1 cellular context compared by ENCODE assay signal in genomic region chr17:49788443-49789277, GRCh38.
TF ChIP-seq lines count a peak whose summit lies in the region.

KAT7 (plus strand) TSS chr17:49788681; CDS start chr17:49788835, 154 bp downstream.

TF ChIP-seq in HepG2, 621 proteins besides CTCF, POLR2A, EP300 and RAD21 (continued from another document and continues in another):
- TF ChIP-seq POGK (CRISPR knock-in tag; conservative IDR thresholded peaks at IDR 0.05), result peak; percentile 91; the same call in 1 of the 2 replicates
- TF ChIP-seq NCOA2 (CRISPR knock-in tag; IDR thresholded peaks at IDR 0.05), result peak; percentile 48; the same call in 1 of the 2 replicates
- TF ChIP-seq SP1 (IDR thresholded peaks at IDR 0.05), result peak; percentile 46; the same call in 1 of the 2 replicates
- TF ChIP-seq SP1 (CRISPR knock-in tag; IDR thresholded peaks at IDR 0.05), result peak; percentile 95
- TF ChIP-seq ZNF496 (CRISPR knock-in tag; IDR thresholded peaks at IDR 0.05; ENCODE audit: insufficient replicate concordance), result no peak
- no peak for TF ChIP-seq ZBTB34 (CRISPR knock-in tag; IDR thresholded peaks at IDR 0.05)
- no peak for TF ChIP-seq CENPT (CRISPR knock-in tag; IDR thresholded peaks at IDR 0.05; ENCODE audit: low read depth)
- TF ChIP-seq ZNF770 (CRISPR knock-in tag; IDR thresholded peaks at IDR 0.05), result 0 out of 2 replicates have a peak, but pooled peaks have one; percentile 11
- peak; percentile 56; the same call in 1 of the 2 replicates for TF ChIP-seq ZNF878 (CRISPR knock-in tag; IDR thresholded peaks at IDR 0.05)
- TF ChIP-seq ZNF44 (CRISPR knock-in tag; IDR thresholded peaks at IDR 0.05), result no peak
- no peak for TF ChIP-seq PLRG1 (conservative IDR thresholded peaks at IDR 0.05)
- TF ChIP-seq POLR2G (IDR thresholded peaks at IDR 0.05; ENCODE audit: low read depth, low read length), result peak; percentile 97
- TF ChIP-seq BORCS8-MEF2B (CRISPR knock-in tag; IDR thresholded peaks at IDR 0.05), result peak; percentile 82
- TF ChIP-seq HMG20B (CRISPR knock-in tag; conservative IDR thresholded peaks at IDR 0.05), result no peak; the same call in 1 of the 2 replicates
- peak; percentile 47 for TF ChIP-seq CERS6 (CRISPR knock-in tag; IDR thresholded peaks at IDR 0.05)
- no peak; the same call in 1 of the 2 replicates for TF ChIP-seq NR0B2 (CRISPR knock-in tag; IDR thresholded peaks at IDR 0.05)
- no peak for TF ChIP-seq ZNF550 (CRISPR knock-in tag; IDR thresholded peaks at IDR 0.05; ENCODE audit: borderline replicate concordance)
- no peak; the same call in 1 of the 2 replicates for TF ChIP-seq ZNF225 (CRISPR knock-in tag; IDR thresholded peaks at IDR 0.05)
- TF ChIP-seq FOXO1 (CRISPR knock-in tag; IDR thresholded peaks at IDR 0.05), result peak; percentile 53; the same call in 1 of the 2 replicates
- TF ChIP-seq GZF1 (CRISPR knock-in tag; IDR thresholded peaks at IDR 0.05), result peak; percentile 86; the same call in 1 of the 2 replicates
- TF ChIP-seq NRL (CRISPR knock-in tag; IDR thresholded peaks at IDR 0.05; ENCODE audit: borderline replicate concordance), result peak; percentile 97
- TF ChIP-seq PRPF4 (IDR thresholded peaks at IDR 0.05; ENCODE audit: low read depth, low read length, poor library complexity, severe bottlenecking), result no peak
- peak; percentile 66; the same call in 1 of the 2 replicates for TF ChIP-seq HDAC1 (CRISPR knock-in tag; IDR thresholded peaks at IDR 0.05)
- peak; percentile 98 for TF ChIP-seq ZNF563 (CRISPR knock-in tag; IDR thresholded peaks at IDR 0.05)
- TF ChIP-seq ZNF441 (CRISPR knock-in tag; IDR thresholded peaks at IDR 0.05; ENCODE audit: borderline replicate concordance), result no peak; the same call in 1 of the 2 replicates
- peak; percentile 72 for TF ChIP-seq U2AF1 (optimal IDR thresholded peaks at IDR 0.05; ENCODE audit: low read depth, low read length)
- no peak for TF ChIP-seq GPN1 (CRISPR knock-in tag; IDR thresholded peaks at IDR 0.05; ENCODE audit: borderline replicate concordance)
- TF ChIP-seq ZFYVE20 (CRISPR knock-in tag; IDR thresholded peaks at IDR 0.05; ENCODE audit: borderline replicate concordance, low read depth), result no peak
- peak; percentile 81; the same call in 1 of the 3 replicates for TF ChIP-seq MXI1 (IDR thresholded peaks at IDR 0.05; ENCODE audit: borderline replicate concordance, low read depth, low read length)
- 0 out of 2 replicates have a peak, but pooled peaks have one; percentile 63 for TF ChIP-seq ZNF292 (CRISPR knock-in tag; IDR thresholded peaks at IDR 0.05; ENCODE audit: borderline replicate concordance, low read depth)
- no peak for TF ChIP-seq ADNP (CRISPR knock-in tag; IDR thresholded peaks at IDR 0.05)
- no peak for TF ChIP-seq PAWR (CRISPR knock-in tag; IDR thresholded peaks at IDR 0.05; ENCODE audit: borderline replicate concordance)
- TF ChIP-seq ZNF841 (CRISPR knock-in tag; IDR thresholded peaks at IDR 0.05; ENCODE audit: borderline replicate concordance), result no peak
- TF ChIP-seq ZNF552 (CRISPR knock-in tag; IDR thresholded peaks at IDR 0.05; ENCODE audit: borderline replicate concordance), result peak; percentile 58; the same call in 1 of the 2 replicates
- TF ChIP-seq KLF6 (CRISPR knock-in tag; IDR thresholded peaks at IDR 0.05), result peak; percentile 76; the same call in 1 of the 2 replicates
- no peak for TF ChIP-seq FOXA1 (IDR thresholded peaks at IDR 0.05)
- TF ChIP-seq FOXA1 (CRISPR knock-in tag; IDR thresholded peaks at IDR 0.05), result peak; percentile 8; the same call in 1 of the 2 replicates
- no peak for TF ChIP-seq ZNF282 (IDR thresholded peaks at IDR 0.05; ENCODE audit: partially characterized antibody)
- peak in 1 of 2 experiments; percentile 92; a peak in 2 of 4 replicates for TF ChIP-seq KLF16 (CRISPR knock-in tag; IDR thresholded peaks at IDR 0.05)
- no peak for TF ChIP-seq SMC3 (IDR thresholded peaks at IDR 0.05; ENCODE audit: low read length)
- TF ChIP-seq ZNF772 (CRISPR knock-in tag; IDR thresholded peaks at IDR 0.05), result peak; percentile 92; the same call in 1 of the 2 replicates
- peak; percentile 42 for TF ChIP-seq SKI (IDR thresholded peaks at IDR 0.05; ENCODE audit: partially characterized antibody)
- TF ChIP-seq SRSF1 (optimal IDR thresholded peaks at IDR 0.05; ENCODE audit: low read depth, low read length), result peak; percentile 93
- no peak; the same call in 1 of the 2 replicates for TF ChIP-seq ZNF652 (CRISPR knock-in tag; IDR thresholded peaks at IDR 0.05; ENCODE audit: borderline replicate concordance, low read depth)
- peak; percentile 93 for TF ChIP-seq MTERF4 (CRISPR knock-in tag; IDR thresholded peaks at IDR 0.05)
- peak; percentile 92; the same call in 1 of the 2 replicates for TF ChIP-seq ZNF83 (CRISPR knock-in tag; IDR thresholded peaks at IDR 0.05; ENCODE audit: borderline replicate concordance)
- TF ChIP-seq FOXP1 (IDR thresholded peaks at IDR 0.05), result no peak
- TF ChIP-seq FOXP1 (CRISPR knock-in tag; IDR thresholded peaks at IDR 0.05), result 0 out of 2 replicates have a peak, but pooled peaks have one; percentile 31
- TF ChIP-seq AKAP8 (CRISPR knock-in tag; IDR thresholded peaks at IDR 0.05), result no peak
- TF ChIP-seq GLMP (CRISPR knock-in tag; IDR thresholded peaks at IDR 0.05; ENCODE audit: borderline replicate concordance), result no peak
- TF ChIP-seq ZNF75D (CRISPR knock-in tag; IDR thresholded peaks at IDR 0.05; ENCODE audit: borderline replicate concordance), result no peak
- peak; percentile 62 for TF ChIP-seq MED13 (CRISPR knock-in tag; IDR thresholded peaks at IDR 0.05)
- peak; percentile 98 for TF ChIP-seq ELF1 (CRISPR knock-in tag; IDR thresholded peaks at IDR 0.05)
- TF ChIP-seq ZNF687 (CRISPR knock-in tag; IDR thresholded peaks at IDR 0.05), result peak; percentile 94
- no peak; the same call in 1 of the 2 replicates for TF ChIP-seq ZNF710 (CRISPR knock-in tag; IDR thresholded peaks at IDR 0.05; ENCODE audit: borderline replicate concordance)
- TF ChIP-seq RELA (CRISPR knock-in tag; IDR thresholded peaks at IDR 0.05), result 0 out of 2 replicates have a peak, but pooled peaks have one; percentile 59
- TF ChIP-seq ZNF589 (CRISPR knock-in tag; conservative IDR thresholded peaks at IDR 0.05), result no peak
- TF ChIP-seq DNMT1 (CRISPR knock-in tag; IDR thresholded peaks at IDR 0.05), result no peak; the same call in 1 of the 2 replicates
- TF ChIP-seq ZNF670 (CRISPR knock-in tag; IDR thresholded peaks at IDR 0.05; ENCODE audit: borderline replicate concordance), result 0 out of 2 replicates have a peak, but pooled peaks have one; percentile 88
